In the genomic region with DNA sequence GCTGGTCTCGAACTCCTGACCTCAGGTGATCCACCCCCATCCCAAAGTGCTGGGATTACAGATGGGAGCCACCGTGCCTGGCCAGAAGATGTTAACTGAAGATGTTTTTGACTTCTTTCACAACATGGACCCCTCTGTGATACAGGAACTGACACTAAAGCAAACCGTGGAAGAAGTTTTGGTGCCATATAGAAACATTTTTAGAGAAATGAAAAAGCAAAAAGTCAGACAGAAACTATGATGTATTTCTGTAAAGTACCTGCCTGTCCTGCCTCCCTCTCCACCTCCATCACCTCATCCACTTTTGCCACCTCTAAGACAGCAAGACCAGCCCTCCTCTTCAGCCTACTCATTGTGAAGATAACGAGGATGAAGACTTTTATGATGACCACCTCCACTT, we compare ENCODE assay signal across 1 cellular context.
TF ChIP-seq lines count a peak whose summit lies in the region.

No MANE protein-coding gene starts in this region.

TF ChIP-seq in GM12878, 131 proteins besides CTCF, POLR2A, EP300 and RAD21 (continued from another document):
- TF ChIP-seq, protein P1, sequence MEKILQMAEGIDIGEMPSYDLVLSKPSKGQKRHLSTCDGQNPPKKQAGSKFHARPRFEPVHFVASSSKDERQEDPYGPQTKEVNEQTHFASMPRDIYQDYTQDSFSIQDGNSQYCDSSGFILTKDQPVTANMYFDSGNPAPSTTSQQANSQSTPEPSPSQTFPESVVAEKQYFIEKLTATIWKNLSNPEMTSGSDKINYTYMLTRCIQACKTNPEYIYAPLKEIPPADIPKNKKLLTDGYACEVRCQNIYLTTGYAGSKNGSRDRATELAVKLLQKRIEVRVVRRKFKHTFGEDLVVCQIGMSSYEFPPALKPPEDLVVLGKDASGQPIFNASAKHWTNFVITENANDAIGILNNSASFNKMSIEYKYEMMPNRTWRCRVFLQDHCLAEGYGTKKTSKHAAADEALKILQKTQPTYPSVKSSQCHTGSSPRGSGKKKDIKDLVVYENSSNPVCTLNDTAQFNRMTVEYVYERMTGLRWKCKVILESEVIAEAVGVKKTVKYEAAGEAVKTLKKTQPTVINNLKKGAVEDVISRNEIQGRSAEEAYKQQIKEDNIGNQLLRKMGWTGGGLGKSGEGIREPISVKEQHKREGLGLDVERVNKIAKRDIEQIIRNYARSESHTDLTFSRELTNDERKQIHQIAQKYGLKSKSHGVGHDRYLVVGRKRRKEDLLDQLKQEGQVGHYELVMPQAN (conservative IDR thresholded peaks at IDR 0.05), result no peak
- TF ChIP-seq RELA (IDR thresholded peaks at IDR 0.05; ENCODE audit: borderline replicate concordance, partially characterized antibody) (peak; percentile 90), NR2F1 (conservative IDR thresholded peaks at IDR 0.05) (0 out of 2 replicates have a peak, but pooled peaks have one; percentile 23), CBX3 (IDR thresholded peaks at IDR 0.05; ENCODE audit: borderline replicate concordance, low read depth) (no peak), SMAD5 (IDR thresholded peaks at IDR 0.05; ENCODE audit: low read depth) (no peak), YBX1 (IDR thresholded peaks at IDR 0.05) (no peak), ZNF384 (IDR thresholded peaks at IDR 0.05; ENCODE audit: borderline replicate concordance, low read depth, low read length) (no peak), RAD51 (IDR thresholded peaks at IDR 0.05) (no peak), POLR2AphosphoS5 (IDR thresholded peaks at IDR 0.05; ENCODE audit: low read length) (no peak), MEF2A (IDR thresholded peaks at IDR 0.05; ENCODE audit: insufficient read depth, low read depth, low read length) (no peak), CREM (IDR thresholded peaks at IDR 0.05; ENCODE audit: low read depth) (peak; percentile 86), CEBPB (IDR thresholded peaks at IDR 0.05; ENCODE audit: borderline replicate concordance in 1 of 2, low read depth in 2 of 2, low read length in 2 of 2) (no peak), MTA3 (IDR thresholded peaks at IDR 0.05; ENCODE audit: borderline replicate concordance, low read length) (no peak; the same call in 1 of the 2 replicates), RB1 (IDR thresholded peaks at IDR 0.05; ENCODE audit: borderline replicate concordance) (no peak), CHD1 (IDR thresholded peaks at IDR 0.05; ENCODE audit: low read depth, low read length) (no peak), ETV6 (conservative IDR thresholded peaks at IDR 0.05 in 1 of 2, IDR thresholded peaks at IDR 0.05 in 1 of 2; ENCODE audit: borderline replicate concordance in 1 of 2, low read depth in 1 of 2) (peak in 1 of 2 experiments; percentile 55; a peak in 1 of 4 replicates), MXI1 (IDR thresholded peaks at IDR 0.05; ENCODE audit: low read depth, low read length) (no peak)
- TF ChIP-seq, protein P2, sequence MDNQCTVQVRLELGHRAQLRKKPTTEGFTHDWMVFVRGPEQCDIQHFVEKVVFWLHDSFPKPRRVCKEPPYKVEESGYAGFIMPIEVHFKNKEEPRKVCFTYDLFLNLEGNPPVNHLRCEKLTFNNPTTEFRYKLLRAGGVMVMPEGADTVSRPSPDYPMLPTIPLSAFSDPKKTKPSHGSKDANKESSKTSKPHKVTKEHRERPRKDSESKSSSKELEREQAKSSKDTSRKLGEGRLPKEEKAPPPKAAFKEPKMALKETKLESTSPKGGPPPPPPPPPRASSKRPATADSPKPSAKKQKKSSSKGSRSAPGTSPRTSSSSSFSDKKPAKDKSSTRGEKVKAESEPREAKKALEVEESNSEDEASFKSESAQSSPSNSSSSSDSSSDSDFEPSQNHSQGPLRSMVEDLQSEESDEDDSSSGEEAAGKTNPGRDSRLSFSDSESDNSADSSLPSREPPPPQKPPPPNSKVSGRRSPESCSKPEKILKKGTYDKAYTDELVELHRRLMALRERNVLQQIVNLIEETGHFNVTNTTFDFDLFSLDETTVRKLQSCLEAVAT (IDR thresholded peaks at IDR 0.05), result no peak
- TF ChIP-seq, protein P3, sequence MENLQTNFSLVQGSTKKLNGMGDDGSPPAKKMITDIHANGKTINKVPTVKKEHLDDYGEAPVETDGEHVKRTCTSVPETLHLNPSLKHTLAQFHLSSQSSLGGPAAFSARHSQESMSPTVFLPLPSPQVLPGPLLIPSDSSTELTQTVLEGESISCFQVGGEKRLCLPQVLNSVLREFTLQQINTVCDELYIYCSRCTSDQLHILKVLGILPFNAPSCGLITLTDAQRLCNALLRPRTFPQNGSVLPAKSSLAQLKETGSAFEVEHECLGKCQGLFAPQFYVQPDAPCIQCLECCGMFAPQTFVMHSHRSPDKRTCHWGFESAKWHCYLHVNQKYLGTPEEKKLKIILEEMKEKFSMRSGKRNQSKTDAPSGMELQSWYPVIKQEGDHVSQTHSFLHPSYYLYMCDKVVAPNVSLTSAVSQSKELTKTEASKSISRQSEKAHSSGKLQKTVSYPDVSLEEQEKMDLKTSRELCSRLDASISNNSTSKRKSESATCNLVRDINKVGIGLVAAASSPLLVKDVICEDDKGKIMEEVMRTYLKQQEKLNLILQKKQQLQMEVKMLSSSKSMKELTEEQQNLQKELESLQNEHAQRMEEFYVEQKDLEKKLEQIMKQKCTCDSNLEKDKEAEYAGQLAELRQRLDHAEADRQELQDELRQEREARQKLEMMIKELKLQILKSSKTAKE (IDR thresholded peaks at IDR 0.05; ENCODE audit: low read depth, poor library complexity, severe bottlenecking), result no peak
- TF ChIP-seq, protein P4, sequence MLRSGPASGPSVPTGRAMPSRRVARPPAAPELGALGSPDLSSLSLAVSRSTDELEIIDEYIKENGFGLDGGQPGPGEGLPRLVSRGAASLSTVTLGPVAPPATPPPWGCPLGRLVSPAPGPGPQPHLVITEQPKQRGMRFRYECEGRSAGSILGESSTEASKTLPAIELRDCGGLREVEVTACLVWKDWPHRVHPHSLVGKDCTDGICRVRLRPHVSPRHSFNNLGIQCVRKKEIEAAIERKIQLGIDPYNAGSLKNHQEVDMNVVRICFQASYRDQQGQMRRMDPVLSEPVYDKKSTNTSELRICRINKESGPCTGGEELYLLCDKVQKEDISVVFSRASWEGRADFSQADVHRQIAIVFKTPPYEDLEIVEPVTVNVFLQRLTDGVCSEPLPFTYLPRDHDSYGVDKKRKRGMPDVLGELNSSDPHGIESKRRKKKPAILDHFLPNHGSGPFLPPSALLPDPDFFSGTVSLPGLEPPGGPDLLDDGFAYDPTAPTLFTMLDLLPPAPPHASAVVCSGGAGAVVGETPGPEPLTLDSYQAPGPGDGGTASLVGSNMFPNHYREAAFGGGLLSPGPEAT (IDR thresholded peaks at IDR 0.05; ENCODE audit: low read depth), result peak; percentile 66; the same call in 1 of the 2 replicates
